8 cellular contexts compared by ENCODE assay signal in the genomic region with DNA sequence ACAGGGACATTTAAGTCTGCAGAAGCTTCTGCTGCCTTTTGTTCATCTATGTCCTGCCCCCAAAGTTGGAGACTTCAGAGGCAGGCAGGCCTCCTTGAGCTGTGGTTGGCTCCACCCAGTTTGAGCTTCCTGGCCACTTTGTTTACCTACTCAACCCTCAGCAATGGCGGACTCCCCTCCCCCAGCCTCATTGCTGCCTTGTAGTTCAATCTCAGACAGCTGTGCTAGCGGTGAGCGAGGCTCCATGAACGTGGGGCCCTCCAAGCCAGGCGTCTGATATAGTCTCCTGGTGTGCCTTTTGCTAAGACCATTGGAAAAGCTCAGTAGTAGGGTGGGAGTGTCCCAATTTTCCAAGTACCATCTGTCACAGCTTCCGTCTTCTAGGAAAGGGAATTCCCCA.
"Had no signal": no experiment of that assay in that cellular context is flagged by ENCODE, and none has a peak within 500 bp of the region (broad histone marks: within the 10 kb centered on the region; RNA-seq: fewer than 3 reads in every experiment).

No MANE protein-coding gene starts in this region.

- H3K4me3 ChIP-seq: GM12878 had no signal

- ATAC-seq: GM12878 had no signal

- FAIRE-seq: G401.6, GM12878, GM12891, GM12892, GM18507, GM19239 had no signal

- DNase-seq: GDM1, GF-D8 had no signal
